Comparison of ENCODE assay signal across 1 cellular context in genomic region chr20:43530321-43531090, GRCh38.
TF ChIP-seq lines count a peak whose summit lies in the region.

No MANE protein-coding gene starts in this region.

TF ChIP-seq in HepG2, 621 proteins besides CTCF, POLR2A, EP300 and RAD21 (continued from another document and continues in another):
- TF ChIP-seq, protein P1, sequence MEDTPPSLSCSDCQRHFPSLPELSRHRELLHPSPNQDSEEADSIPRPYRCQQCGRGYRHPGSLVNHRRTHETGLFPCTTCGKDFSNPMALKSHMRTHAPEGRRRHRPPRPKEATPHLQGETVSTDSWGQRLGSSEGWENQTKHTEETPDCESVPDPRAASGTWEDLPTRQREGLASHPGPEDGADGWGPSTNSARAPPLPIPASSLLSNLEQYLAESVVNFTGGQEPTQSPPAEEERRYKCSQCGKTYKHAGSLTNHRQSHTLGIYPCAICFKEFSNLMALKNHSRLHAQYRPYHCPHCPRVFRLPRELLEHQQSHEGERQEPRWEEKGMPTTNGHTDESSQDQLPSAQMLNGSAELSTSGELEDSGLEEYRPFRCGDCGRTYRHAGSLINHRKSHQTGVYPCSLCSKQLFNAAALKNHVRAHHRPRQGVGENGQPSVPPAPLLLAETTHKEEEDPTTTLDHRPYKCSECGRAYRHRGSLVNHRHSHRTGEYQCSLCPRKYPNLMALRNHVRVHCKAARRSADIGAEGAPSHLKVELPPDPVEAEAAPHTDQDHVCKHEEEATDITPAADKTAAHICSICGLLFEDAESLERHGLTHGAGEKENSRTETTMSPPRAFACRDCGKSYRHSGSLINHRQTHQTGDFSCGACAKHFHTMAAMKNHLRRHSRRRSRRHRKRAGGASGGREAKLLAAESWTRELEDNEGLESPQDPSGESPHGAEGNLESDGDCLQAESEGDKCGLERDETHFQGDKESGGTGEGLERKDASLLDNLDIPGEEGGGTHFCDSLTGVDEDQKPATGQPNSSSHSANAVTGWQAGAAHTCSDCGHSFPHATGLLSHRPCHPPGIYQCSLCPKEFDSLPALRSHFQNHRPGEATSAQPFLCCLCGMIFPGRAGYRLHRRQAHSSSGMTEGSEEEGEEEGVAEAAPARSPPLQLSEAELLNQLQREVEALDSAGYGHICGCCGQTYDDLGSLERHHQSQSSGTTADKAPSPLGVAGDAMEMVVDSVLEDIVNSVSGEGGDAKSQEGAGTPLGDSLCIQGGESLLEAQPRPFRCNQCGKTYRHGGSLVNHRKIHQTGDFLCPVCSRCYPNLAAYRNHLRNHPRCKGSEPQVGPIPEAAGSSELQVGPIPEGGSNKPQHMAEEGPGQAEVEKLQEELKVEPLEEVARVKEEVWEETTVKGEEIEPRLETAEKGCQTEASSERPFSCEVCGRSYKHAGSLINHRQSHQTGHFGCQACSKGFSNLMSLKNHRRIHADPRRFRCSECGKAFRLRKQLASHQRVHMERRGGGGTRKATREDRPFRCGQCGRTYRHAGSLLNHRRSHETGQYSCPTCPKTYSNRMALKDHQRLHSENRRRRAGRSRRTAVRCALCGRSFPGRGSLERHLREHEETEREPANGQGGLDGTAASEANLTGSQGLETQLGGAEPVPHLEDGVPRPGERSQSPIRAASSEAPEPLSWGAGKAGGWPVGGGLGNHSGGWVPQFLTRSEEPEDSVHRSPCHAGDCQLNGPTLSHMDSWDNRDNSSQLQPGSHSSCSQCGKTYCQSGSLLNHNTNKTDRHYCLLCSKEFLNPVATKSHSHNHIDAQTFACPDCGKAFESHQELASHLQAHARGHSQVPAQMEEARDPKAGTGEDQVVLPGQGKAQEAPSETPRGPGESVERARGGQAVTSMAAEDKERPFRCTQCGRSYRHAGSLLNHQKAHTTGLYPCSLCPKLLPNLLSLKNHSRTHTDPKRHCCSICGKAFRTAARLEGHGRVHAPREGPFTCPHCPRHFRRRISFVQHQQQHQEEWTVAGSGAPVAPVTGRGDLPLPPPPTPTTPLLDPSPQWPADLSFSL (CRISPR knock-in tag; IDR thresholded peaks at IDR 0.05), result no peak
- no peak for TF ChIP-seq FOXA1 (IDR thresholded peaks at IDR 0.05)
- TF ChIP-seq FOXA1 (CRISPR knock-in tag; IDR thresholded peaks at IDR 0.05), result no peak
- peak; percentile 56; the same call in 1 of the 2 replicates for TF ChIP-seq SNAPC4 (CRISPR knock-in tag; IDR thresholded peaks at IDR 0.05)
- TF ChIP-seq ZNF18 (CRISPR knock-in tag; IDR thresholded peaks at IDR 0.05; ENCODE audit: insufficient replicate concordance), result no peak
- 0 out of 2 replicates have a peak, but pooled peaks have one; percentile 21 for TF ChIP-seq RBAK (CRISPR knock-in tag; IDR thresholded peaks at IDR 0.05)
- TF ChIP-seq NCOR1 (IDR thresholded peaks at IDR 0.05; ENCODE audit: borderline replicate concordance, low read length), result peak; percentile 58; the same call in 1 of the 2 replicates
- no peak for TF ChIP-seq ZBTB8A (CRISPR knock-in tag; IDR thresholded peaks at IDR 0.05; ENCODE audit: borderline replicate concordance, low read depth)
- TF ChIP-seq, protein P2, sequence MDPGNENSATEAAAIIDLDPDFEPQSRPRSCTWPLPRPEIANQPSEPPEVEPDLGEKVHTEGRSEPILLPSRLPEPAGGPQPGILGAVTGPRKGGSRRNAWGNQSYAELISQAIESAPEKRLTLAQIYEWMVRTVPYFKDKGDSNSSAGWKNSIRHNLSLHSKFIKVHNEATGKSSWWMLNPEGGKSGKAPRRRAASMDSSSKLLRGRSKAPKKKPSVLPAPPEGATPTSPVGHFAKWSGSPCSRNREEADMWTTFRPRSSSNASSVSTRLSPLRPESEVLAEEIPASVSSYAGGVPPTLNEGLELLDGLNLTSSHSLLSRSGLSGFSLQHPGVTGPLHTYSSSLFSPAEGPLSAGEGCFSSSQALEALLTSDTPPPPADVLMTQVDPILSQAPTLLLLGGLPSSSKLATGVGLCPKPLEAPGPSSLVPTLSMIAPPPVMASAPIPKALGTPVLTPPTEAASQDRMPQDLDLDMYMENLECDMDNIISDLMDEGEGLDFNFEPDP (CRISPR knock-in tag; conservative IDR thresholded peaks at IDR 0.05), result no peak
- TF ChIP-seq, protein P3, sequence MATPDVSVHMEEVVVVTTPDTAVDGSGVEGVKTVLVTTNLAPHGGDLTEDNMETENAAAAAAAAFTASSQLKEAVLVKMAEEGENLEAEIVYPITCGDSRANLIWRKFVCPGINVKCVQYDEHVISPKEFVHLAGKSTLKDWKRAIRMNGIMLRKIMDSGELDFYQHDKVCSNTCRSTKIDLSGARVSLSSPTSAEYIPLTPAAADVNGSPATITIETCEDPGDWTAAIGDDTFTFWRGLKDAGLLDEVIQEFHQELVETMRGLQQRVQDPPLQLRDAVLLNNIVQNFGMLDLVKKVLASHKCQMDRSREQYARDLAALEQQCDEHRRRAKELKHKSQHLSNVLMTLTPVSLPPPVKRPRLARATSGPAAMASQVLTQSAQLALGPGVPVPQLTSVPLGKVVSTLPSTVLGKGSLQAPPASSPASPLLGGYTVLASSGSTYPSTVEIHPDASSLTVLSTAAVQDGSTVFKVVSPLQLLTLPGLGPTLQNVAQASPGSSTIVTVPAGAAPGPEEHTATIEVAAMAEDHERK (CRISPR knock-in tag; IDR thresholded peaks at IDR 0.05; ENCODE audit: low read depth), result 0 out of 2 replicates have a peak, but pooled peaks have one; percentile 44
- TF ChIP-seq STAG1 (CRISPR knock-in tag; IDR thresholded peaks at IDR 0.05), result no peak
- TF ChIP-seq ZNF674 (CRISPR knock-in tag; IDR thresholded peaks at IDR 0.05; ENCODE audit: low read depth), result no peak
- TF ChIP-seq ZBTB20 (CRISPR knock-in tag; IDR thresholded peaks at IDR 0.05; ENCODE audit: borderline replicate concordance, low read depth), result peak; percentile 96; the same call in 1 of the 2 replicates
- TF ChIP-seq HMG20A (CRISPR knock-in tag; IDR thresholded peaks at IDR 0.05; ENCODE audit: borderline replicate concordance), result peak; percentile 51; the same call in 1 of the 2 replicates
- no peak for TF ChIP-seq ZNF576 (CRISPR knock-in tag; IDR thresholded peaks at IDR 0.05)
- TF ChIP-seq HES4 (CRISPR knock-in tag; IDR thresholded peaks at IDR 0.05; ENCODE audit: borderline replicate concordance), result peak; percentile 96
- no peak for TF ChIP-seq NCOA5 (CRISPR knock-in tag; IDR thresholded peaks at IDR 0.05)
- TF ChIP-seq ZFP41 (CRISPR knock-in tag; IDR thresholded peaks at IDR 0.05; ENCODE audit: borderline replicate concordance), result peak; percentile 93
- no peak for TF ChIP-seq ELF4 (CRISPR knock-in tag; IDR thresholded peaks at IDR 0.05; ENCODE audit: borderline replicate concordance)
- TF ChIP-seq, protein P4, sequence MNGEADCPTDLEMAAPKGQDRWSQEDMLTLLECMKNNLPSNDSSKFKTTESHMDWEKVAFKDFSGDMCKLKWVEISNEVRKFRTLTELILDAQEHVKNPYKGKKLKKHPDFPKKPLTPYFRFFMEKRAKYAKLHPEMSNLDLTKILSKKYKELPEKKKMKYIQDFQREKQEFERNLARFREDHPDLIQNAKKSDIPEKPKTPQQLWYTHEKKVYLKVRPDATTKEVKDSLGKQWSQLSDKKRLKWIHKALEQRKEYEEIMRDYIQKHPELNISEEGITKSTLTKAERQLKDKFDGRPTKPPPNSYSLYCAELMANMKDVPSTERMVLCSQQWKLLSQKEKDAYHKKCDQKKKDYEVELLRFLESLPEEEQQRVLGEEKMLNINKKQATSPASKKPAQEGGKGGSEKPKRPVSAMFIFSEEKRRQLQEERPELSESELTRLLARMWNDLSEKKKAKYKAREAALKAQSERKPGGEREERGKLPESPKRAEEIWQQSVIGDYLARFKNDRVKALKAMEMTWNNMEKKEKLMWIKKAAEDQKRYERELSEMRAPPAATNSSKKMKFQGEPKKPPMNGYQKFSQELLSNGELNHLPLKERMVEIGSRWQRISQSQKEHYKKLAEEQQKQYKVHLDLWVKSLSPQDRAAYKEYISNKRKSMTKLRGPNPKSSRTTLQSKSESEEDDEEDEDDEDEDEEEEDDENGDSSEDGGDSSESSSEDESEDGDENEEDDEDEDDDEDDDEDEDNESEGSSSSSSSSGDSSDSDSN (CRISPR knock-in tag; IDR thresholded peaks at IDR 0.05), result peak; percentile 64
- TF ChIP-seq, protein P5, sequence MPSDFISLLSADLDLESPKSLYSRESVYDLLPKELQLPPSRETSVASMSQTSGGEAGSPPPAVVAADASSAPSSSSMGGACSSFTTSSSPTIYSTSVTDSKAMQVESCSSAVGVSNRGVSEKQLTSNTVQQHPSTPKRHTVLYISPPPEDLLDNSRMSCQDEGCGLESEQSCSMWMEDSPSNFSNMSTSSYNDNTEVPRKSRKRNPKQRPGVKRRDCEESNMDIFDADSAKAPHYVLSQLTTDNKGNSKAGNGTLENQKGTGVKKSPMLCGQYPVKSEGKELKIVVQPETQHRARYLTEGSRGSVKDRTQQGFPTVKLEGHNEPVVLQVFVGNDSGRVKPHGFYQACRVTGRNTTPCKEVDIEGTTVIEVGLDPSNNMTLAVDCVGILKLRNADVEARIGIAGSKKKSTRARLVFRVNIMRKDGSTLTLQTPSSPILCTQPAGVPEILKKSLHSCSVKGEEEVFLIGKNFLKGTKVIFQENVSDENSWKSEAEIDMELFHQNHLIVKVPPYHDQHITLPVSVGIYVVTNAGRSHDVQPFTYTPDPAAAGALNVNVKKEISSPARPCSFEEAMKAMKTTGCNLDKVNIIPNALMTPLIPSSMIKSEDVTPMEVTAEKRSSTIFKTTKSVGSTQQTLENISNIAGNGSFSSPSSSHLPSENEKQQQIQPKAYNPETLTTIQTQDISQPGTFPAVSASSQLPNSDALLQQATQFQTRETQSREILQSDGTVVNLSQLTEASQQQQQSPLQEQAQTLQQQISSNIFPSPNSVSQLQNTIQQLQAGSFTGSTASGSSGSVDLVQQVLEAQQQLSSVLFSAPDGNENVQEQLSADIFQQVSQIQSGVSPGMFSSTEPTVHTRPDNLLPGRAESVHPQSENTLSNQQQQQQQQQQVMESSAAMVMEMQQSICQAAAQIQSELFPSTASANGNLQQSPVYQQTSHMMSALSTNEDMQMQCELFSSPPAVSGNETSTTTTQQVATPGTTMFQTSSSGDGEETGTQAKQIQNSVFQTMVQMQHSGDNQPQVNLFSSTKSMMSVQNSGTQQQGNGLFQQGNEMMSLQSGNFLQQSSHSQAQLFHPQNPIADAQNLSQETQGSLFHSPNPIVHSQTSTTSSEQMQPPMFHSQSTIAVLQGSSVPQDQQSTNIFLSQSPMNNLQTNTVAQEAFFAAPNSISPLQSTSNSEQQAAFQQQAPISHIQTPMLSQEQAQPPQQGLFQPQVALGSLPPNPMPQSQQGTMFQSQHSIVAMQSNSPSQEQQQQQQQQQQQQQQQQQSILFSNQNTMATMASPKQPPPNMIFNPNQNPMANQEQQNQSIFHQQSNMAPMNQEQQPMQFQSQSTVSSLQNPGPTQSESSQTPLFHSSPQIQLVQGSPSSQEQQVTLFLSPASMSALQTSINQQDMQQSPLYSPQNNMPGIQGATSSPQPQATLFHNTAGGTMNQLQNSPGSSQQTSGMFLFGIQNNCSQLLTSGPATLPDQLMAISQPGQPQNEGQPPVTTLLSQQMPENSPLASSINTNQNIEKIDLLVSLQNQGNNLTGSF (CRISPR knock-in tag; IDR thresholded peaks at IDR 0.05), result no peak
- peak; percentile 95 for TF ChIP-seq SMAD9 (CRISPR knock-in tag; IDR thresholded peaks at IDR 0.05)
- TF ChIP-seq ZNF570 (CRISPR knock-in tag; IDR thresholded peaks at IDR 0.05; ENCODE audit: borderline replicate concordance), result no peak
- TF ChIP-seq ZNF33A (CRISPR knock-in tag; IDR thresholded peaks at IDR 0.05; ENCODE audit: borderline replicate concordance), result no peak
- peak; percentile 80; the same call in 1 of the 2 replicates for TF ChIP-seq HINFP (CRISPR knock-in tag; IDR thresholded peaks at IDR 0.05; ENCODE audit: low read depth)
